Comparison of ENCODE assay signal across 1 cellular context in the genomic region with DNA sequence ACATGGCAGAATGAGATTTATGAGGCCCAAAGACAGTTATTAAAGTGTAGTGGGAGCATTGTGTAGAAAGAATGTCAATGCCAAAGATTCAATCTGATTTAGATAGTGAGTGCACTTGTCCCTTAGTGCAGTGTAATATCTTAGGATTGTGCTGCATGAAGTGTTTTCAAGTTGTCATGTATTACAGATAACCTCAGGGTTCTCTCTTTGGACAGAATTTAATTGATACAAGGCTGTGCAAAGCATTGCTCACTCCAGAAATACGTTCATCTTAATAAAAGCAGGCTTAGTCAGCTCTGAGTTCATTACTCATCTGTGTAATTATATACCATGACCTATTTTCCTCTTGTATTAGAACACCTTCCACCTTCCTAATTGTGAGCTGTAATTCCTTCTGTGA.
A peak's percentile ranks its signal among the peaks of the same experiment; 100 is the strongest.
TF ChIP-seq lines count a peak whose summit lies in the region.

No MANE protein-coding gene starts in this region.

TF ChIP-seq in endothelial cell of umbilical vein, 7 proteins besides CTCF, POLR2A, EP300 and RAD21:
- TF ChIP-seq FOS (IDR thresholded peaks at IDR 0.05; ENCODE audit: borderline replicate concordance, insufficient read depth, low read length) (peak; percentile 17), POLR2AphosphoS5 (IDR thresholded peaks at IDR 0.05; ENCODE audit: insufficient read depth, low read depth, low read length) (no peak)
- TF ChIP-seq, protein P1, sequence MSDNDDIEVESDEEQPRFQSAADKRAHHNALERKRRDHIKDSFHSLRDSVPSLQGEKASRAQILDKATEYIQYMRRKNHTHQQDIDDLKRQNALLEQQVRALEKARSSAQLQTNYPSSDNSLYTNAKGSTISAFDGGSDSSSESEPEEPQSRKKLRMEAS (IDR thresholded peaks at IDR 0.05; ENCODE audit: insufficient read depth, insufficient read length) = no peak
